In genomic region chr15:99123706-99124451, GRCh38 we compare ENCODE assay signal across 8 cellular contexts. TPM values are rescaled to one million over a fixed set of nuclear protein-coding genes. Genes with fewer than 3 reads are reported as not detected.
DNase-seq lines count a peak whose midpoint lies in the region; ATAC-seq, FAIRE-seq and TF ChIP-seq lines count a peak whose summit lies in the region.

No MANE protein-coding gene starts in this region.

- dilution Hi-C loops in keratinocyte (cut with MboI; ENCODE audit: extremely low pct_ligation_motif_present, low sequenced_read_pairs): no loop called here

- H2AFZ ChIP-seq in GM23338 (peak overlapping the region; percentile 74; the same call in 1 of the 2 replicates), keratinocyte (ENCODE audit: control insufficient read depth, low read length) (peak overlapping the region; percentile 75), smooth muscle cell (ENCODE audit: low read depth) (no peak overlapping the region)

- H3K4me1 ChIP-seq in GM23338 (ENCODE audit: insufficient read depth) (no peaks in the 10 kb centered on the region), keratinocyte (ENCODE audit: control insufficient read depth, extremely low read depth, insufficient read depth, low read length) (peaks cover 17% of the 10 kb centered on the region), smooth muscle cell (ENCODE audit: low read depth) (peaks cover 11% of the 10 kb centered on the region)

- TF ChIP-seq CTCF in GM23338 (conservative IDR thresholded peaks at IDR 0.05; ENCODE audit: low read depth in 2 of 2) (no peak), bronchial epithelial cell (IDR thresholded peaks at IDR 0.05; ENCODE audit: insufficient read depth, low read length, severe bottlenecking) (no peak), keratinocyte (optimal IDR thresholded peaks at IDR 0.05 in 1 of 3, IDR thresholded peaks at IDR 0.05 in 1 of 3, conservative IDR thresholded peaks at IDR 0.05 in 1 of 3; ENCODE audit: extremely low read depth in 1 of 3, insufficient read depth in 2 of 3, low read length in 3 of 3) (no peak), smooth muscle cell (IDR thresholded peaks at IDR 0.05; ENCODE audit: borderline replicate concordance, insufficient read depth, poor library complexity, severe bottlenecking) (no peak)

- no peak overlapping the region; the same call in 2 of the 3 replicates for H3K4me3 Mint-ChIP-seq in GM23338

- H3K27ac ChIP-seq in GM23338 (ENCODE audit: low read depth): 0 out of 2 replicates have a peak overlapping the region, but pooled peaks have one; percentile 19
- H3K27ac ChIP-seq in keratinocyte (ENCODE audit: control insufficient read depth, insufficient read depth, low read length): peak overlapping the region; percentile 20
- peak overlapping the region; percentile 73 for H3K27ac ChIP-seq in smooth muscle cell (ENCODE audit: low read depth)

- peak overlapping the region; percentile 81 for H3K27ac Mint-ChIP-seq in GM23338

- H3K4me3 ChIP-seq in GM23338 (no peak overlapping the region), bronchial epithelial cell (ENCODE audit: low read depth, low read length) (no peak overlapping the region), keratinocyte (ENCODE audit: control insufficient read depth in 2 of 3, extremely low read depth in 1 of 3, insufficient read depth in 2 of 3, low read depth in 1 of 3, low read length in 3 of 3) (peak overlapping the region in 2 of 3 experiments; percentile 40 to 55), smooth muscle cell (no peak overlapping the region)

- no peaks in the 10 kb centered on the region for H3K9me1 ChIP-seq in keratinocyte (ENCODE audit: control insufficient read depth, extremely low read depth, insufficient read depth, low read length)

- no peaks in the 10 kb centered on the region for H3K36me3 Mint-ChIP-seq in GM23338 (ENCODE audit: low read depth)

- H3K9me3 Mint-ChIP-seq in GM23338: no peaks in the 10 kb centered on the region; the same call in 2 of the 3 replicates

- H3K27me3 Mint-ChIP-seq in GM23338 (ENCODE audit: insufficient read depth, low read depth, poor library complexity): peaks cover 2% of the 10 kb centered on the region

- H3K9ac ChIP-seq in keratinocyte (ENCODE audit: control insufficient read depth, extremely low read depth, insufficient read depth, low read length): peak overlapping the region; percentile 33
- H3K9ac ChIP-seq in smooth muscle cell (ENCODE audit: low read depth): peak overlapping the region; percentile 29

- H3K9me3 ChIP-seq in keratinocyte (ENCODE audit: control insufficient read depth, low read depth, low read length) (no peaks in the 10 kb centered on the region), smooth muscle cell (replicated peaks; ENCODE audit: low read depth) (no peaks in the 10 kb centered on the region)

- WGBS in smooth muscle cell (ENCODE audit: low lambda C conversion rate): 9% methylated on average over 21 of the region's 21 CpGs

- FAIRE-seq in bronchial epithelial cell (lab: Jason Lieb, UNC) (no peak), keratinocyte (lab: Jason Lieb, UNC) (peak; percentile 91)

- no peaks in the 10 kb centered on the region for H3K9me2 ChIP-seq in GM23338 (ENCODE audit: insufficient read depth)

- H3K79me2 ChIP-seq in GM23338 (replicated peaks; ENCODE audit: insufficient read depth): no peaks in the 10 kb centered on the region; the same call in 1 of the 2 replicates
- H3K79me2 ChIP-seq in keratinocyte (ENCODE audit: control insufficient read depth, insufficient read depth, low read length): no peaks in the 10 kb centered on the region
- no peaks in the 10 kb centered on the region for H3K79me2 ChIP-seq in smooth muscle cell (ENCODE audit: low read depth)

- DNase-seq in GM23338 (ENCODE audit: low spot score) (peak; percentile 47), NCI-H524 treated with DMSO at 0.1 percent for 48 hours (lab: John Stamatoyannopoulos, UW) (peak; percentile 88), bronchial epithelial cell (ENCODE audit: low read depth) (peak; percentile 86), keratinocyte (ENCODE audit: low read depth, low spot score) (peak; percentile 64), smooth muscle cell (lab: John Stamatoyannopoulos, UW; ENCODE audit: unreplicated experiment) (peak; percentile 81)
- no peak for DNase-seq in activated CD4-positive, alpha-beta T cell treated with anti-CD3 and anti-CD28 coated beads for 48 hours

- H3F3A ChIP-seq in GM23338 (replicated peaks; ENCODE audit: low read depth) (no peaks in the 10 kb centered on the region), smooth muscle cell (ENCODE audit: low read depth) (peaks cover 9% of the 10 kb centered on the region)

- ATAC-seq in GM23338 (peak; percentile 50), GM21423 (IDR thresholded peaks at IDR 0.05; ENCODE audit: unreplicated experiment) (no peak), GM19023 (IDR thresholded peaks at IDR 0.05; ENCODE audit: unreplicated experiment) (no peak)

- H3K4me2 ChIP-seq in GM23338 (no peak overlapping the region), keratinocyte (ENCODE audit: control insufficient read depth, extremely low read depth, insufficient read depth, low read depth, low read length) (peak overlapping the region; percentile 90), smooth muscle cell (peak overlapping the region; percentile 75)

- H4K20me1 ChIP-seq in GM23338 (replicated peaks; ENCODE audit: insufficient read depth) (no peaks in the 10 kb centered on the region), keratinocyte (ENCODE audit: control insufficient read depth, extremely low read depth, insufficient read depth, low read length) (no peaks in the 10 kb centered on the region), smooth muscle cell (ENCODE audit: low read depth) (no peaks in the 10 kb centered on the region)

- H3K36me3 ChIP-seq in GM23338 (ENCODE audit: insufficient read depth) (no peaks in the 10 kb centered on the region), bronchial epithelial cell (ENCODE audit: control insufficient read depth, insufficient read depth, low read length) (no peaks in the 10 kb centered on the region), keratinocyte (ENCODE audit: control insufficient read depth in 2 of 2, extremely low read depth in 1 of 2, insufficient read depth in 2 of 2, low read length in 2 of 2) (no peaks in the 10 kb centered on the region), smooth muscle cell (ENCODE audit: low read depth) (no peaks in the 10 kb centered on the region)

- H3K27me3 ChIP-seq in GM23338 (ENCODE audit: insufficient read depth) (no peaks in the 10 kb centered on the region), bronchial epithelial cell (ENCODE audit: control insufficient read depth, insufficient read depth, low read length) (no peaks in the 10 kb centered on the region), keratinocyte (ENCODE audit: control insufficient read depth, extremely low read depth, insufficient read depth, low read length) (peaks cover 11% of the 10 kb centered on the region), smooth muscle cell (ENCODE audit: low read depth) (no peaks in the 10 kb centered on the region)

- H3K4me1 Mint-ChIP-seq in GM23338: peaks cover 30% of the 10 kb centered on the region

TF ChIP-seq in GM23338, 12 proteins besides CTCF, POLR2A, EP300 and RAD21 (continues in another document):
- TF ChIP-seq STAT1 (IDR thresholded peaks at IDR 0.05; ENCODE audit: unreplicated experiment) (no peak), NANOG (IDR thresholded peaks at IDR 0.05; ENCODE audit: borderline replicate concordance) (no peak), JUNB (IDR thresholded peaks at IDR 0.05; ENCODE audit: unreplicated experiment) (no peak), ETS1 (IDR thresholded peaks at IDR 0.05) (no peak), EZH2phosphoT487 (IDR thresholded peaks at IDR 0.05; ENCODE audit: unreplicated experiment) (no peak), CREB1 (CRISPR knock-in tag; IDR thresholded peaks at IDR 0.05; ENCODE audit: low read depth) (no peak), EZH2 (IDR thresholded peaks at IDR 0.05; ENCODE audit: low read depth, unreplicated experiment) (no peak), ZNF331 (CRISPR knock-in tag; IDR thresholded peaks at IDR 0.05; ENCODE audit: low read depth) (no peak), ZNF114 (CRISPR knock-in tag; IDR thresholded peaks at IDR 0.05) (no peak)

RNA-seq across cellular contexts. Expression of gene SYNM, which starts 19.0 kb away (rescaled TPM):
- 2.9 and 3.5 TPM in 2 replicates for total RNA-seq in GM23338 (2014; rRNA removed; shearing (Covaris generic))
- polyA plus RNA-seq in GM23338 (2016; fragmentation: Nextera tagmentation; extraction: Ambion mirVana): 0.73 and 0.74 TPM in 2 replicates
- total RNA-seq in bronchial epithelial cell: 0.26 and 0.38 TPM in 2 replicates
- polyA plus RNA-seq in keratinocyte: 0.04 to 0.10 TPM (median 0.09 TPM) in 3 replicates
- polyA plus RNA-seq in keratinocyte (2011; ENCODE audit: low read depth): 0.25 TPM
- polyA plus RNA-seq in keratinocyte (2011; cell fraction: cytosol; rRNA removed): 0.01 TPM in 2 replicates
- polyA plus RNA-seq in keratinocyte (2011; cell fraction: nucleus; rRNA removed): 0.20 and 0.23 TPM in 2 replicates
- 0.24 and 0.29 TPM in 2 replicates for polyA plus RNA-seq in keratinocyte (2012; ENCODE audit: low replicate concordance)
- 0.03 to 0.52 TPM (median 0.10 TPM) in 3 replicates for polyA minus RNA-seq in keratinocyte
- polyA minus RNA-seq in keratinocyte (2011; cell fraction: cytosol; rRNA and poly(A)+ RNA removed): not detected
- 0.11 and 0.31 TPM in 2 replicates for polyA minus RNA-seq in keratinocyte (2011; cell fraction: nucleus; rRNA and poly(A)+ RNA removed)
- total RNA-seq in smooth muscle cell: 3.0 and 4.9 TPM in 2 replicates
- 1.3 and 2.6 TPM in 2 replicates for polyA plus RNA-seq in smooth muscle cell

Comparison
In these comparisons a context has a peak if more than half of its experiments do, and no peak if none do; other contexts are left out.
1. H3K27ac ChIP-seq: peak in every context shown above with its lines; median percentile 73 in smooth muscle cell; 20 in keratinocyte; 19 in GM23338.
2. H3K4me3 ChIP-seq: peak in keratinocyte (2 of 3); none in GM23338 (single experiment), bronchial epithelial cell (single experiment) and smooth muscle cell (single experiment).